22 cellular contexts compared by ENCODE assay signal in the genomic region with DNA sequence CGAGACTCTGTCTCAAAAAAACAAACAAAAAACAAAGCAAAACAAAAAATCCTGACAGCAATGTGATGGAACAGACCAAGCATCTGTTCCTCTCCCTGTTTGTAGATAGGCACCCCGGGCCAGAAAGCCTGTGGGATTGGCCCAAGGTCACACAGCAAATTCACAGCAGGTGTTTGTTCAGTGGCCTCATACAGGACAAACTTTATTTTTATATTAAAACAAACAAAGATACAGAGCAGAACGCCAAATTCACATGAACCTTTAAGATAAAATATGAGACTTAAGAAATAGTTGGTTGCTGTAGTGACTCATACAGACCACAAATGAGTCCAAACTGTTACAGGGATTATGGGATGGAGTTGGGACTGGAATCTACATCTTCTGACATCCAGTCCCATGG. TPM values are rescaled to one million over a fixed set of nuclear protein-coding genes. Genes with fewer than 3 reads are reported as not detected.
A peak's percentile ranks its signal among the peaks of the same experiment; 100 is the strongest.
DNase-seq lines count a peak whose midpoint lies in the region; ATAC-seq and TF ChIP-seq lines count a peak whose summit lies in the region.
"Had no signal": no experiment of that assay in that cellular context is flagged by ENCODE, and none has a peak within 500 bp of the region (broad histone marks: within the 10 kb centered on the region; RNA-seq: fewer than 3 reads in every experiment).

No MANE protein-coding gene starts in this region.

- BruUV-seq in PC-3 (replicated peaks; lab: Mats Ljungman, UMichigan): no TSS peak

- CTCF ChIA-PET in PC-3 (lab: Charles Lee): no interaction called here

- H3K36me3 Mint-ChIP-seq in chondrocyte (ENCODE audit: low read depth) (no peaks in the 10 kb centered on the region), glutamatergic neuron (ENCODE audit: unreplicated experiment) (peaks cover 5% of the 10 kb centered on the region)
- H3K36me3 Mint-ChIP-seq: stimulated activated effector memory CD8-positive, alpha-beta T cell treated with anti-CD3 and anti-CD28 coated beads, Interleukin-12 subunit alpha, Interleukin-12 subunit beta, amount 100 ng/mL, for 72 hours; T-cell had no signal

- no peak overlapping the region for H3K4me3 ChIP-seq in PC-3 (ENCODE audit: low read length)
- H3K4me3 ChIP-seq in MG63: no peak overlapping the region
- H3K4me3 ChIP-seq: adrenal gland, BLaER1, heart left ventricle had no signal

- H3K27ac ChIP-seq in PC-3 (ENCODE audit: low read length): peak overlapping the region; percentile 18; the same call in 1 of the 2 replicates
- H3K27ac ChIP-seq: adrenal gland, BLaER1, heart left ventricle had no signal

- H3K79me2 ChIP-seq in PC-3 (ENCODE audit: low read length): no peaks in the 10 kb centered on the region

- H3K4me2 ChIP-seq in PC-3 (ENCODE audit: low read length): 0 out of 2 replicates have a peak overlapping the region, but pooled peaks have one; percentile 9
- H3K4me2 ChIP-seq: BLaER1 had no signal

- H3K9me3 Mint-ChIP-seq in chondrocyte (ENCODE audit: low read depth) (peaks cover 5% of the 10 kb centered on the region), glutamatergic neuron (ENCODE audit: unreplicated experiment) (peaks cover 2% of the 10 kb centered on the region)
- H3K9me3 Mint-ChIP-seq: activated T-cell treated with anti-CD3 and anti-CD28 coated beads, Interleukin-2, amount 50 U/mL, for 4 hours; stimulated activated effector memory CD8-positive, alpha-beta T cell treated with anti-CD3 and anti-CD28 coated beads, Interleukin-12 subunit alpha, Interleukin-12 subunit beta, amount 100 ng/mL, for 72 hours; T-cell had no signal

- H3K27ac Mint-ChIP-seq in chondrocyte (ENCODE audit: unreplicated experiment) (peak overlapping the region; percentile 65), glutamatergic neuron (ENCODE audit: unreplicated experiment) (no peak overlapping the region)
- H3K27ac Mint-ChIP-seq: stimulated activated effector memory CD8-positive, alpha-beta T cell treated with anti-CD3 and anti-CD28 coated beads, Interleukin-12 subunit alpha, Interleukin-12 subunit beta, amount 100 ng/mL, for 72 hours; T-cell had no signal

- H3K27me3 Mint-ChIP-seq in chondrocyte (ENCODE audit: low read depth) (no peaks in the 10 kb centered on the region), glutamatergic neuron (ENCODE audit: unreplicated experiment) (peaks cover 3% of the 10 kb centered on the region)

- TF ChIP-seq CTCF in PC-3 (conservative IDR thresholded peaks at IDR 0.05; ENCODE audit: low read depth, low read length) (no peak), chondrocyte (IDR thresholded peaks at IDR 0.05) (no peak), glutamatergic neuron (IDR thresholded peaks at IDR 0.05; ENCODE audit: partially characterized antibody, unreplicated experiment) (no peak)

- peaks cover 11% of the 10 kb centered on the region; the same call in 1 of the 2 replicates for H3K4me1 ChIP-seq in PC-3 (ENCODE audit: insufficient read depth, low read length)
- H3K4me1 ChIP-seq: heart left ventricle had no signal

- H4K20me1 ChIP-seq in PC-3 (ENCODE audit: low read length): no peaks in the 10 kb centered on the region
- H4K20me1 ChIP-seq: BLaER1 had no signal

- no peaks in the 10 kb centered on the region for H3F3A ChIP-seq in PC-3 (ENCODE audit: low read length, unreplicated experiment)

- peak; percentile 73 for DNase-seq in EH (ENCODE audit: low read depth)
- DNase-seq in PC-3: peak; percentile 77
- no peak for DNase-seq in chondrocyte (ENCODE audit: low spot score)
- peak; percentile 40 for DNase-seq in non-pigmented ciliary epithelial cell (ENCODE audit: low read depth)
- DNase-seq in glutamatergic neuron: no peak
- DNase-seq in stimulated activated CD4-positive, alpha-beta T cell treated with anti-CD3 and anti-CD28 coated beads, Interleukin-12 subunit alpha, Interleukin-12 subunit beta, amount 100 ng/mL, for 4 hours: no peak
- no peak for DNase-seq in putamen (ENCODE audit: low spot score)
- DNase-seq in MG63: no peak
- DNase-seq: activated CD4-positive, alpha-beta T cell treated with anti-CD3 and anti-CD28 coated beads for 1 hour; activated T-cell treated with anti-CD3 and anti-CD28 coated beads, Interleukin-2, amount 50 U/mL, for 4 hours; adrenal gland; DMS79 treated with DMSO at 0.1 percent for 48 hours; effector memory CD4-positive, alpha-beta T cell; Karpas-422; left cardiac atrium; OCI-M1; stimulated activated CD4-positive, alpha-beta T cell treated with anti-CD3 and anti-CD28 coated beads, Interleukin-2, amount 100 ng/mL, for 48 hours; T-cell had no signal

- H3K9ac ChIP-seq in PC-3 (ENCODE audit: low read length): no peak overlapping the region
- H3K9ac ChIP-seq: BLaER1 had no signal

- H3K4me3 Mint-ChIP-seq in chondrocyte (ENCODE audit: unreplicated experiment): no peak overlapping the region
- no peak overlapping the region for H3K4me3 Mint-ChIP-seq in glutamatergic neuron (ENCODE audit: unreplicated experiment)
- H3K4me3 Mint-ChIP-seq: activated T-cell treated with anti-CD3 and anti-CD28 coated beads, Interleukin-2, amount 50 U/mL, for 4 hours; stimulated activated effector memory CD8-positive, alpha-beta T cell treated with anti-CD3 and anti-CD28 coated beads, Interleukin-12 subunit alpha, Interleukin-12 subunit beta, amount 100 ng/mL, for 72 hours; T-cell had no signal

- no peaks in the 10 kb centered on the region for H3K9me2 ChIP-seq in PC-3 (replicated peaks; ENCODE audit: low read length)

- H3K36me3 ChIP-seq in PC-3 (ENCODE audit: low read depth, low read length) (no peaks in the 10 kb centered on the region), MG63 (no peaks in the 10 kb centered on the region)
- H3K36me3 ChIP-seq: adrenal gland, BLaER1, heart left ventricle had no signal

- POLR2A ChIA-PET in PC-3 (lab: Charles Lee; ENCODE audit: unreplicated experiment): no interaction called here

- H3K4me1 Mint-ChIP-seq in chondrocyte (ENCODE audit: low read depth) (peaks cover 13% of the 10 kb centered on the region), glutamatergic neuron (ENCODE audit: low read depth, unreplicated experiment) (peaks cover 1% of the 10 kb centered on the region)
- H3K4me1 Mint-ChIP-seq: stimulated activated effector memory CD8-positive, alpha-beta T cell treated with anti-CD3 and anti-CD28 coated beads, Interleukin-12 subunit alpha, Interleukin-12 subunit beta, amount 100 ng/mL, for 72 hours; T-cell had no signal

- H2AFZ ChIP-seq in PC-3 (ENCODE audit: low read length): no peak overlapping the region

- no peaks in the 10 kb centered on the region for H3K27me3 ChIP-seq in PC-3 (ENCODE audit: low read length)
- H3K27me3 ChIP-seq in MG63: no peaks in the 10 kb centered on the region
- H3K27me3 ChIP-seq: adrenal gland, BLaER1 had no signal

- ATAC-seq in PC-3: peak; percentile 78
- ATAC-seq: activated T-cell treated with anti-CD3 and anti-CD28 coated beads, Interleukin-2, amount 50 U/mL, for 4 hours; heart left ventricle; left cardiac atrium; stimulated activated effector memory CD8-positive, alpha-beta T cell treated with anti-CD3 and anti-CD28 coated beads, Interleukin-12 subunit alpha, Interleukin-12 subunit beta, amount 100 ng/mL, for 72 hours; T-cell had no signal

- intact Hi-C loops in PC-3 (cut with micrococcal nuclease): loop anchor here (5.0 kb wide), 1 partner anchor 48 kb away; no protein-coding TSS in a partner anchor

- H3K9me3 ChIP-seq in PC-3 (ENCODE audit: low read length) (no peaks in the 10 kb centered on the region), MG63 (no peaks in the 10 kb centered on the region)
- H3K9me3 ChIP-seq: adrenal gland, BLaER1 had no signal

RNA-seq across cellular contexts. Expression of gene CELA2A, which starts 2.3 kb away (rescaled TPM):
- total RNA-seq in PC-3 (2014; rRNA removed) (not detected in 2 replicates), chondrocyte (not detected in 3 replicates), glutamatergic neuron (ENCODE audit: unreplicated experiment) (not detected)
- not detected in 2 replicates for total RNA-seq in MG63 (2014; rRNA removed; shearing (Covaris generic); ENCODE audit: low replicate concordance)
- total RNA-seq: left cardiac atrium had no signal

RNA-seq across cellular contexts. Expression of gene CTRC, which starts 16.0 kb away (rescaled TPM):
- total RNA-seq in PC-3 (2014; rRNA removed) (0.18 TPM in 1 of 2 replicates, not detected in the other), chondrocyte (not detected in 3 replicates), glutamatergic neuron (ENCODE audit: unreplicated experiment) (not detected)
- total RNA-seq in MG63 (2014; rRNA removed; shearing (Covaris generic); ENCODE audit: low replicate concordance): not detected in 2 replicates
- total RNA-seq: left cardiac atrium, ureter had no signal

RNA-seq across cellular contexts. Expression of gene CELA2B, which starts 21.6 kb away (rescaled TPM):
- total RNA-seq in PC-3 (2014; rRNA removed): not detected in 2 replicates
- not detected in 3 replicates for total RNA-seq in chondrocyte
- not detected for total RNA-seq in glutamatergic neuron (ENCODE audit: unreplicated experiment)
- not detected in 2 replicates for total RNA-seq in MG63 (2014; rRNA removed; shearing (Covaris generic); ENCODE audit: low replicate concordance)
- total RNA-seq: heart left ventricle, left cardiac atrium, ureter had no signal

RNA-seq across cellular contexts. Expression of gene EFHD2, which starts 44.6 kb away (rescaled TPM):
- total RNA-seq in PC-3 (2014; rRNA removed) (192 and 271 TPM in 2 replicates), chondrocyte (7.9 to 10.4 TPM (median 9.6 TPM) in 3 replicates), glutamatergic neuron (ENCODE audit: unreplicated experiment) (2.6 TPM)
- 69.5 and 92.0 TPM in 2 replicates for total RNA-seq in MG63 (2014; rRNA removed; shearing (Covaris generic); ENCODE audit: low replicate concordance)

Comparison
In these comparisons a context has a peak if more than half of its experiments do, and no peak if none do; other contexts are left out.
1. DNase-seq: peak in EH (single experiment), PC-3 (single experiment) and non-pigmented ciliary epithelial cell (single experiment); none in chondrocyte (single experiment), glutamatergic neuron (single experiment), stimulated activated CD4-positive, alpha-beta T cell treated with anti-CD3 and anti-CD28 coated beads, Interleukin-12 subunit alpha, Interleukin-12 subunit beta, amount 100 ng/mL, for 4 hours (single experiment), putamen (single experiment) and MG63 (single experiment).